In genomic region chr6:54100411-54101006, GRCh38 we compare ENCODE assay signal across 16 cellular contexts. TPM values are rescaled to one million over a fixed set of nuclear protein-coding genes. Genes with fewer than 3 reads are reported as not detected.
DNase-seq lines count a peak whose midpoint lies in the region; ATAC-seq and TF ChIP-seq lines count a peak whose summit lies in the region.
"Had no signal": no experiment of that assay in that cellular context is flagged by ENCODE, and none has a peak within 500 bp of the region (broad histone marks: within the 10 kb centered on the region; RNA-seq: fewer than 3 reads in every experiment).

No MANE protein-coding gene starts in this region.

- ATAC-seq in GM18505 (IDR thresholded peaks at IDR 0.05; ENCODE audit: unreplicated experiment) (peak; percentile 79), GM19438 (IDR thresholded peaks at IDR 0.05; ENCODE audit: low read depth, unreplicated experiment) (peak; percentile 58), HG02840 (IDR thresholded peaks at IDR 0.05; ENCODE audit: low FRiP score, unreplicated experiment) (peak; percentile 58), HG03460 (IDR thresholded peaks at IDR 0.05; ENCODE audit: unreplicated experiment) (peak; percentile 89), right lobe of liver (no peak)
- ATAC-seq: activated T-cell treated with anti-CD3 and anti-CD28 coated beads, Interleukin-2, amount 50 U/mL, for 72 hours; HepG2 had no signal

- TF ChIP-seq POLR2A in GM18505 (IDR thresholded peaks at IDR 0.05; ENCODE audit: borderline replicate concordance, extremely low read depth, insufficient read depth, insufficient read length) = no peak
- TF ChIP-seq POLR2A in right lobe of liver (IDR thresholded peaks at IDR 0.05) = no peak

- no peaks in the 10 kb centered on the region for H3K36me3 ChIP-seq in right lobe of liver
- H3K36me3 ChIP-seq: ovary, SJCRH30 had no signal

- no peaks in the 10 kb centered on the region for H3K4me1 ChIP-seq in right lobe of liver
- H3K4me1 ChIP-seq: SJCRH30 had no signal

- no peak for TF ChIP-seq CTCF in right lobe of liver (IDR thresholded peaks at IDR 0.05)
- TF ChIP-seq CTCF in GM13976 (IDR thresholded peaks at IDR 0.05; ENCODE audit: borderline replicate concordance, control extremely low read depth, extremely low read depth, insufficient read depth, missing control alignments) = no peak

- no peaks in the 10 kb centered on the region for H3K9me3 ChIP-seq in right lobe of liver
- H3K9me3 ChIP-seq: ovary, SJCRH30 had no signal

- DNase-seq in right lobe of liver = no peak
- DNase-seq in GM13976 (ENCODE audit: low spot score) = no peak
- no peak for DNase-seq in globus pallidus (ENCODE audit: low spot score)
- DNase-seq in stimulated activated naive CD4-positive, alpha-beta T cell (lab: John Stamatoyannopoulos, UW) = no peak
- DNase-seq: activated CD4-positive, alpha-beta T cell treated with anti-CD3 and anti-CD28 coated beads for 48 hours; activated T-cell treated with anti-CD3 and anti-CD28 coated beads, Interleukin-2, amount 50 U/mL, for 72 hours; cerebellar nuclear complex; COR-L47; MV-4-11; ovary; SJCRH30 had no signal

- H3K4me3 ChIP-seq in right lobe of liver = no peak overlapping the region
- H3K4me3 ChIP-seq: ovary, SJCRH30 had no signal

- no peaks in the 10 kb centered on the region for H3K27me3 ChIP-seq in right lobe of liver
- H3K27me3 ChIP-seq: ovary, SJCRH30 had no signal

- intact Hi-C loops in right lobe of liver (cut with DNase I) = no loop called here

- WGBS in right lobe of liver (ENCODE audit: insufficient coverage, low coverage, low lambda C conversion rate, missing lambda C conversion rate) = 80% methylated on average over 1 of the region's 1 CpG

- H3K27ac ChIP-seq in right lobe of liver = no peak overlapping the region
- H3K27ac ChIP-seq: ovary, SJCRH30 had no signal

- in situ Hi-C loops in GM13976 (cut with MboI; ENCODE audit: low sequenced_read_pairs, unreplicated experiment) = no loop called here

RNA-seq across cellular contexts. Expression of gene MLIP, which starts 10.7 kb away (rescaled TPM):
- 10 to 100 TPM; 20.2 to 64.6 (median 24.4) TPM for total RNA-seq in right lobe of liver
- total RNA-seq: activated T-cell treated with anti-CD3 and anti-CD28 coated beads, Interleukin-2, amount 50 U/mL, for 72 hours had no signal

Comparison
In these comparisons a context has a peak if more than half of its experiments do, and no peak if none do; other contexts are left out.
1. ATAC-seq: peak in GM18505 (single experiment), GM19438 (single experiment), HG02840 (single experiment) and HG03460 (single experiment); none in right lobe of liver (0 of 4).